Comparison of ENCODE assay signal across 9 cellular contexts in genomic region chr16:4117250-4117578, GRCh38. TPM values are rescaled to one million over a fixed set of nuclear protein-coding genes. Genes with fewer than 3 reads are reported as not detected.
DNase-seq lines count a peak whose midpoint lies in the region; ATAC-seq and TF ChIP-seq lines count a peak whose summit lies in the region.
"Had no signal": no experiment of that assay in that cellular context is flagged by ENCODE, and none has a peak within 500 bp of the region (broad histone marks: within the 10 kb centered on the region; RNA-seq: fewer than 3 reads in every experiment).

No MANE protein-coding gene starts in this region.

- no peak overlapping the region for H2BK12ac ChIP-seq in neuronal stem cell (ENCODE audit: low read length)

- peak overlapping the region; percentile 78 for H3K4me2 ChIP-seq in neuronal stem cell (ENCODE audit: insufficient read depth, low read length, poor library complexity, severe bottlenecking)

- H2BK5ac ChIP-seq in neuronal stem cell (ENCODE audit: low read length): no peak overlapping the region

- no peak for ATAC-seq in effector memory CD8-positive, alpha-beta T cell (replicated peaks)
- ATAC-seq in HG02973 (IDR thresholded peaks at IDR 0.05; ENCODE audit: unreplicated experiment): no peak
- no peak for ATAC-seq in GM18520 (IDR thresholded peaks at IDR 0.05; ENCODE audit: unreplicated experiment)

- no peak overlapping the region for H3K23ac ChIP-seq in neuronal stem cell (ENCODE audit: low read depth, low read length, poor library complexity)

- no CpG with 5 or more reads among the region's 12 CpGs for WGBS in neuronal stem cell (ENCODE audit: extremely low coverage in 2 of 2, insufficient read length in 2 of 2, insufficient replicate concordance in 1 of 2), 2 donors

- H3K9ac ChIP-seq in NT2/D1 (ENCODE audit: insufficient read length, low read depth): peak overlapping the region; percentile 79
- no peak overlapping the region for H3K9ac ChIP-seq in neuronal stem cell (ENCODE audit: low read depth, low read length, poor library complexity)

- H3K36me3 Mint-ChIP-seq in effector memory CD8-positive, alpha-beta T cell (ENCODE audit: insufficient read depth): peaks cover 14% of the 10 kb centered on the region

- H3K4me1 ChIP-seq in NT2/D1 (ENCODE audit: insufficient read depth, insufficient read length): peaks cover 5% of the 10 kb centered on the region
- peaks cover 5 to 9% of the 10 kb centered on the region in 2 donors for H3K4me1 ChIP-seq in neuronal stem cell (ENCODE audit: control insufficient read depth in 2 of 2, insufficient read depth in 1 of 2, low read depth in 1 of 2, low read length in 2 of 2)

- no peaks in the 10 kb centered on the region for H3K9me3 Mint-ChIP-seq in effector memory CD8-positive, alpha-beta T cell

- no peaks in the 10 kb centered on the region for H3K79me1 ChIP-seq in neuronal stem cell (ENCODE audit: low read depth, low read length)

- H3K27ac Mint-ChIP-seq in effector memory CD8-positive, alpha-beta T cell: peak overlapping the region in 1 of 2 donors; percentile 41

- H3K27ac ChIP-seq in C4-2B: peak overlapping the region; percentile 57; the same call in 1 of the 2 replicates
- H3K27ac ChIP-seq in neuronal stem cell (replicated peaks; ENCODE audit: low read length): no peak overlapping the region

- H2AFZ ChIP-seq in neuronal stem cell (ENCODE audit: low read length): peak overlapping the region; percentile 94

- no peak overlapping the region for H3K18ac ChIP-seq in neuronal stem cell (ENCODE audit: low read length)

- H3K9me3 ChIP-seq in NT2/D1 (ENCODE audit: insufficient read depth, low read length): no peaks in the 10 kb centered on the region
- peaks cover 0 to 8% of the 10 kb centered on the region in 2 donors for H3K9me3 ChIP-seq in neuronal stem cell (replicated peaks in 1 of 2; ENCODE audit: control insufficient read depth in 2 of 2, insufficient read depth in 1 of 2, low read depth in 1 of 2, low read length in 2 of 2)

- no peak overlapping the region for H2BK15ac ChIP-seq in neuronal stem cell (ENCODE audit: low read length)

- no peak overlapping the region for H3K4ac ChIP-seq in neuronal stem cell (ENCODE audit: low read length)

- H4K8ac ChIP-seq in neuronal stem cell (ENCODE audit: low read depth, low read length): no peak overlapping the region

- H3K4me3 Mint-ChIP-seq in effector memory CD8-positive, alpha-beta T cell: peak overlapping the region; percentile 75 to 85

- no peak overlapping the region for H4K91ac ChIP-seq in neuronal stem cell (ENCODE audit: low read depth, low read length, poor library complexity)

- peak overlapping the region; percentile 48 for H3K4me3 ChIP-seq in NT2/D1 (ENCODE audit: insufficient read length, low read depth)
- peak overlapping the region in 1 of 2 donors; percentile 63 for H3K4me3 ChIP-seq in neuronal stem cell (ENCODE audit: low read length in 2 of 2)

- no peak for TF ChIP-seq CTCF in C4-2B (conservative IDR thresholded peaks at IDR 0.05)

- no peak overlapping the region for H2AK5ac ChIP-seq in neuronal stem cell (ENCODE audit: low read depth, low read length)

- peaks cover 21% of the 10 kb centered on the region for H3K36me3 ChIP-seq in NT2/D1 (ENCODE audit: insufficient read depth, insufficient read length, low read length)
- H3K36me3 ChIP-seq in neuronal stem cell (replicated peaks in 1 of 2; ENCODE audit: control insufficient read depth in 2 of 2, insufficient read depth in 2 of 2, low read length in 2 of 2): peaks cover 0 to 6% of the 10 kb centered on the region in 2 donors

- H3K14ac ChIP-seq in neuronal stem cell (ENCODE audit: low read length): no peak overlapping the region

- H3K27me3 Mint-ChIP-seq in effector memory CD8-positive, alpha-beta T cell: peaks cover 0 to 8% of the 10 kb centered on the region in 2 donors

- no peak for DNase-seq in NT2/D1 (ENCODE audit: low read depth, low spot score)
- no peak for DNase-seq in effector memory CD8-positive, alpha-beta T cell
- no peak for DNase-seq in neuronal stem cell (ENCODE audit: low spot score)
- DNase-seq in stimulated activated naive CD4-positive, alpha-beta T cell treated with Interleukin-2 at 50 U/mL for 16 hours (lab: John Stamatoyannopoulos, UW): no peak
- no peak for DNase-seq in ureter (ENCODE audit: low spot score)
- DNase-seq: hippocampal formation had no signal

- peaks cover 52% of the 10 kb centered on the region for H3K27me3 ChIP-seq in NT2/D1 (ENCODE audit: insufficient read depth, insufficient read length)
- peaks cover 0 to 21% (median 0%) of the 10 kb centered on the region in 3 experiments for H3K27me3 ChIP-seq in neuronal stem cell (ENCODE audit: control insufficient read depth in 3 of 3, insufficient read depth in 3 of 3, low read depth in 1 of 3, low read length in 3 of 3)

- peaks cover 26 to 35% of the 10 kb centered on the region in 2 donors for H3K4me1 Mint-ChIP-seq in effector memory CD8-positive, alpha-beta T cell (ENCODE audit: low read depth in 2 of 2)

- no peak overlapping the region for H2BK120ac ChIP-seq in neuronal stem cell (ENCODE audit: low read depth, low read length)

RNA-seq across cellular contexts. Expression of gene ADCY9, which starts 1.0 kb away (rescaled TPM):
- polyA plus RNA-seq in neuronal stem cell (2013, experiment 1 of 2): 3.3 TPM
- 3.1 TPM for polyA plus RNA-seq in neuronal stem cell (2013, experiment 2 of 2)
- total RNA-seq in ureter: 23.3 TPM
